Comparison of ENCODE assay signal across 27 cellular contexts in genomic region chr4:26950446-26950845, GRCh38.
"Had no signal": no experiment of that assay in that cellular context is flagged by ENCODE, and none has a peak within 500 bp of the region (broad histone marks: within the 10 kb centered on the region; RNA-seq: fewer than 3 reads in every experiment).

No MANE protein-coding gene starts in this region.

- H3K4me1 ChIP-seq: stomach, suprapubic skin, testis, transverse colon, uterus, vagina had no signal

- H3K4me3 ChIP-seq: stomach, suprapubic skin, testis, thoracic aorta, thyroid gland, tibial artery, tibial nerve, transverse colon, upper lobe of left lung, upper lobe of right lung, uterus, vagina had no signal

- H3K9me3 ChIP-seq: suprapubic skin, testis, thyroid gland, transverse colon, upper lobe of right lung, uterus, vagina had no signal

- H3K27me3 ChIP-seq: stomach, suprapubic skin, testis, thyroid gland, tibial artery, tibial nerve, transverse colon, upper lobe of left lung, upper lobe of right lung, uterus, vagina had no signal

- ATAC-seq: stimulated activated effector memory CD8-positive, alpha-beta T cell treated with anti-CD3 and anti-CD28 coated beads, Interleukin-12 subunit alpha, Interleukin-12 subunit beta, amount 100 ng/mL, for 72 hours; stimulated activated memory B cell treated with anti-CD40 and anti-IgM and Interleukin-4, amounts not matched to agents 10 μg/mL and 1 μg/mL and 100 μg/mL, for 72 hours; stimulated activated naive B cell treated with anti-CD40 and anti-IgM and Interleukin-4, amounts not matched to agents 10 μg/mL and 1 μg/mL and 100 μg/mL, for 72 hours; stimulated activated naive CD8-positive, alpha-beta T cell treated with anti-CD3 and anti-CD28 coated beads, Interleukin-15, amount 100 ng/mL, for 72 hours; stimulated activated naive CD8-positive, alpha-beta T cell treated with anti-CD3 and anti-CD28 coated beads, Interleukin-15, Interleukin-2, amounts not matched to agents 100 U/mL and 50 U/mL, for 24 hours; upper lobe of right lung had no signal

- FAIRE-seq: urothelium cell line had no signal

- H3K27ac ChIP-seq: stomach, suprapubic skin, testis, thoracic aorta, thyroid gland, tibial artery, tibial nerve, transverse colon, upper lobe of left lung, upper lobe of right lung, uterus, vagina had no signal

- DNase-seq: stimulated activated CD4-positive, alpha-beta T cell treated with anti-CD3 and anti-CD28 coated beads, Interleukin-2, amount 100 ng/mL, for 48 hours; stimulated activated CD4-positive, alpha-beta T cell treated with anti-CD3 and anti-CD28 coated beads, Interleukin-4, amount 100 ng/mL, for 1 hour; stimulated activated CD4-positive, alpha-beta T cell treated with anti-CD3 and anti-CD28 coated beads, Interleukin-4, amount 100 ng/mL, for 24 hours; stimulated activated CD4-positive, alpha-beta T cell treated with anti-CD3 and anti-CD28 coated beads, Interleukin-4, amount 100 ng/mL, for 4 hours; stimulated activated CD8-positive, alpha-beta memory T cell treated with anti-CD3 and anti-CD28 coated beads, Interleukin-4, amount 100 ng/mL, for 48 hours; stimulated activated naive B cell treated with anti-CD40 and anti-IgM and Interleukin-4, amounts not matched to agents 10 μg/mL and 1 μg/mL and 100 μg/mL, for 72 hours; stimulated activated naive CD4-positive, alpha-beta T cell; stimulated activated naive CD4-positive, alpha-beta T cell treated with Interleukin-2 at 50 U/mL for 16 hours; stimulated activated naive CD8-positive, alpha-beta T cell treated with anti-CD3 and anti-CD28 coated beads, Interleukin-15, amount 100 ng/mL, for 72 hours; stimulated activated naive CD8-positive, alpha-beta T cell treated with anti-CD3 and anti-CD28 coated beads, Interleukin-15, Interleukin-2, amounts not matched to agents 100 U/mL and 50 U/mL, for 24 hours; stomach; substantia nigra; testis; thyroid gland; tibial artery; transverse colon; trophoblast cell; upper lobe of left lung; upper lobe of right lung; uterus had no signal

- H3K36me3 ChIP-seq: stomach, suprapubic skin, thoracic aorta, thyroid gland, tibial artery, transverse colon, upper lobe of left lung, upper lobe of right lung, uterus, vagina had no signal
